ENCODE assay signal across 9 cellular contexts in genomic region chr14:91115986-91116385, GRCh38. TPM values are rescaled to one million over a fixed set of nuclear protein-coding genes. Genes with fewer than 3 reads are reported as not detected.
DNase-seq lines count a peak whose midpoint lies in the region; ATAC-seq and TF ChIP-seq lines count a peak whose summit lies in the region.
"Had no signal": no experiment of that assay in that cellular context is flagged by ENCODE, and none has a peak within 500 bp of the region (broad histone marks: within the 10 kb centered on the region; RNA-seq: fewer than 3 reads in every experiment).

No MANE protein-coding gene starts in this region.

- no peaks in the 10 kb centered on the region for H3K36me3 ChIP-seq in thoracic aorta

- no peak for ATAC-seq in activated CD8-positive, alpha-beta T cell treated with anti-CD3 and anti-CD28 coated beads, Interleukin-2, amount 10 ng/mL, durations not matched to agents 7 days and 5 days
- no peak for ATAC-seq in thoracic aorta (ENCODE audit: insufficient number of reproducible peaks, low FRiP score, low read depth)
- no peak for ATAC-seq in activated CD4-positive, CD25-positive, alpha-beta regulatory T cell treated with anti-CD3 and anti-CD28 coated beads, Interleukin-2, amount 50 U/mL, for 24 hours

- no peaks in the 10 kb centered on the region for H3K27me3 Mint-ChIP-seq in activated T-cell treated with anti-CD3 and anti-CD28 coated beads, Interleukin-2, amount 50 U/mL, for 24 hours
- H3K27me3 Mint-ChIP-seq in activated CD8-positive, alpha-beta T cell treated with anti-CD3 and anti-CD28 coated beads, Interleukin-2, amount 10 ng/mL, durations not matched to agents 7 days and 5 days (ENCODE audit: low read depth): no peaks in the 10 kb centered on the region

- H3K9me3 Mint-ChIP-seq in activated T-cell treated with anti-CD3 and anti-CD28 coated beads, Interleukin-2, amount 50 U/mL, for 24 hours: no peaks in the 10 kb centered on the region
- H3K9me3 Mint-ChIP-seq in activated CD8-positive, alpha-beta T cell treated with anti-CD3 and anti-CD28 coated beads, Interleukin-2, amount 10 ng/mL, durations not matched to agents 7 days and 5 days (ENCODE audit: insufficient read depth): no peaks in the 10 kb centered on the region

- peaks cover 16 to 27% of the 10 kb centered on the region in 2 donors for H3K4me1 ChIP-seq in thoracic aorta (ENCODE audit: control insufficient read depth in 1 of 2, low read depth in 2 of 2)

- CTCF ChIA-PET in activated CD8-positive, alpha-beta T cell treated with anti-CD3 and anti-CD28 coated beads, Interleukin-2, amount 10 ng/mL, durations not matched to agents 7 days and 5 days (lab: Charles Lee): interaction anchor here (1.2 to 4.5 kb wide), 9 partner anchors 23 to 214 kb away, joined by 4 to 108 read pairs (median 17); partner anchors contain the start of gene RPS6KA5

- peak overlapping the region in 1 of 2 donors; percentile 64 for H3K27ac ChIP-seq in thoracic aorta

- no peak for DNase-seq in activated T-cell treated with anti-CD3 and anti-CD28 coated beads, Interleukin-2, amount 50 U/mL, for 24 hours
- no peak for DNase-seq in activated T-cell treated with anti-CD3 and anti-CD28 coated beads, Interleukin-2, amount 50 U/mL, for 48 hours
- DNase-seq in activated CD8-positive, alpha-beta T cell treated with anti-CD3 and anti-CD28 coated beads, Interleukin-2, amount 10 ng/mL, durations not matched to agents 7 days and 5 days: no peak
- DNase-seq in iris pigment epithelial cell (ENCODE audit: low read depth): peak; percentile 30
- no peak for DNase-seq in thoracic aorta (ENCODE audit: low spot score)
- no peak for DNase-seq in cortex of kidney (lab: John Stamatoyannopoulos, UW)
- no peak for DNase-seq in kidney tubule cell (ENCODE audit: low spot score)
- DNase-seq: SHP77 treated with DMSO at 0.1 percent for 48 hours had no signal

- H3K4me1 Mint-ChIP-seq in activated T-cell treated with anti-CD3 and anti-CD28 coated beads, Interleukin-2, amount 50 U/mL, for 24 hours (ENCODE audit: low read depth): peaks cover 65% of the 10 kb centered on the region
- peaks cover 67% of the 10 kb centered on the region for H3K4me1 Mint-ChIP-seq in activated CD8-positive, alpha-beta T cell treated with anti-CD3 and anti-CD28 coated beads, Interleukin-2, amount 10 ng/mL, durations not matched to agents 7 days and 5 days (ENCODE audit: low read depth)

- H3K4me3 ChIP-seq in thoracic aorta: peak overlapping the region; percentile 84

- H3K27ac Mint-ChIP-seq in activated T-cell treated with anti-CD3 and anti-CD28 coated beads, Interleukin-2, amount 50 U/mL, for 24 hours: peak overlapping the region; percentile 98
- peak overlapping the region; percentile 91 for H3K27ac Mint-ChIP-seq in activated CD8-positive, alpha-beta T cell treated with anti-CD3 and anti-CD28 coated beads, Interleukin-2, amount 10 ng/mL, durations not matched to agents 7 days and 5 days

- TF ChIP-seq CTCF in thoracic aorta (IDR thresholded peaks at IDR 0.05): no peak

- H3K27me3 ChIP-seq in thoracic aorta (replicated peaks; ENCODE audit: insufficient read depth): no peaks in the 10 kb centered on the region

- POLR2A ChIA-PET in activated CD8-positive, alpha-beta T cell treated with anti-CD3 and anti-CD28 coated beads, Interleukin-2, amount 10 ng/mL, durations not matched to agents 7 days and 5 days (lab: Charles Lee): interaction anchor here (0.7 to 4.7 kb wide), 10 partner anchors 8 to 732 kb away, joined by 3 to 203 read pairs (median 9); partner anchors contain the start of genes GPR68 and RPS6KA5

- H3K4me3 Mint-ChIP-seq in activated T-cell treated with anti-CD3 and anti-CD28 coated beads, Interleukin-2, amount 50 U/mL, for 24 hours: peak overlapping the region; percentile 89
- peak overlapping the region; percentile 93 for H3K4me3 Mint-ChIP-seq in activated CD8-positive, alpha-beta T cell treated with anti-CD3 and anti-CD28 coated beads, Interleukin-2, amount 10 ng/mL, durations not matched to agents 7 days and 5 days

- H3K9me3 ChIP-seq in thoracic aorta: no peaks in the 10 kb centered on the region

- peaks cover 55% of the 10 kb centered on the region for H3K36me3 Mint-ChIP-seq in activated T-cell treated with anti-CD3 and anti-CD28 coated beads, Interleukin-2, amount 50 U/mL, for 24 hours (ENCODE audit: low read depth)
- H3K36me3 Mint-ChIP-seq in activated CD8-positive, alpha-beta T cell treated with anti-CD3 and anti-CD28 coated beads, Interleukin-2, amount 10 ng/mL, durations not matched to agents 7 days and 5 days (ENCODE audit: low read depth): peaks cover 68% of the 10 kb centered on the region

RNA-seq across cellular contexts. Expression of gene DGLUCY, which starts 2.1 kb away (rescaled TPM):
- 100 to 1,000 TPM; 111 to 119 TPM for total RNA-seq in activated CD8-positive, alpha-beta T cell treated with anti-CD3 and anti-CD28 coated beads, Interleukin-2, amount 10 ng/mL, durations not matched to agents 7 days and 5 days
- 10 to 100 TPM; 24.4 to 36.7 TPM for total RNA-seq in thoracic aorta

RNA-seq across cellular contexts. Expression of gene RPS6KA5, which starts 55.5 kb away (rescaled TPM):
- 10 to 100 TPM; 50.8 to 53.1 TPM for total RNA-seq in activated CD8-positive, alpha-beta T cell treated with anti-CD3 and anti-CD28 coated beads, Interleukin-2, amount 10 ng/mL, durations not matched to agents 7 days and 5 days
- 1 to 10 TPM; 1.4 to 4.6 TPM for total RNA-seq in thoracic aorta

Comparison
In these comparisons a context has a peak if more than half of its experiments do, and no peak if none do; other contexts are left out.
1. RNA of gene RPS6KA5, which starts 55.5 kb away (total RNA-seq): 50.8 to 53.1 TPM in activated CD8-positive, alpha-beta T cell treated with anti-CD3 and anti-CD28 coated beads, Interleukin-2, amount 10 ng/mL, durations not matched to agents 7 days and 5 days; 1.4 to 4.6 TPM in thoracic aorta; every median in the first group is over 4 times any median in the second.